30 cellular contexts compared by ENCODE assay signal in the genomic region with DNA sequence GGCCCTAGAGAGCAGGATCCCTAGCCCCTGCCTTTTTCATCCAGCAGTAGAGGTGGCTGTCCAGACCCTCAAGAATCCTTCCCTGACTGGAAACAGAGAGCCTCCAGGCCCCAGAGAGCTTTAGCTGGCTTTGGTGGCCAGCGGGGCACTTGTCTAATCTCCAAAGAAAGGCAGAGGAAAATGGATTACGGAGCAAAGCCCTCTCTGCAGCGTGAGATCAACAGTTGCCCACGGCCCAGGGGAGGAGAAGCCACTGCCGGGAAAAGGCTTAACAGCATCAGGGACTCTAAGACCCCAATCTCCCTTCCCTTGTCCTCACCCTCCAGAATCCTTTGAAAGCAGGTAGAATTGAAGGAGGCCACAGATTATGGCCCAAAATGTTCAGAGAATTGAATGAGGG. TPM values are rescaled to one million over a fixed set of nuclear protein-coding genes. Genes with fewer than 3 reads are reported as not detected.
"Had no signal": no experiment of that assay in that cellular context is flagged by ENCODE, and none has a peak within 500 bp of the region (broad histone marks: within the 10 kb centered on the region; RNA-seq: fewer than 3 reads in every experiment).

No MANE protein-coding gene starts in this region.

- H2AFZ ChIP-seq: hepatocyte had no signal

- H3K4me2 ChIP-seq: hepatocyte had no signal

- H3K36me3 ChIP-seq: colonic mucosa, esophagus muscularis mucosa, gastrocnemius medialis, heart right ventricle had no signal

- H3K4me3 ChIP-seq: colonic mucosa, esophagus muscularis mucosa, gastrocnemius medialis, heart right ventricle, hepatocyte had no signal

- H3K36me3 Mint-ChIP-seq: activated naive CD8-positive, alpha-beta T cell; WTC11 had no signal

- H3K4me1 Mint-ChIP-seq: activated CD4-positive, alpha-beta memory T cell treated with anti-CD3 and anti-CD28 coated beads, Interleukin-2, amount 10 ng/mL, durations not matched to agents 7 days and 5 days; activated CD4-positive, alpha-beta T cell treated with anti-CD3 and anti-CD28 coated beads, Interleukin-2, amount 10 ng/mL, durations not matched to agents 7 days and 5 days; WTC11 had no signal

- ATAC-seq: activated T-cell treated with anti-CD3 and anti-CD28 coated beads, Interleukin-2, amount 50 U/mL, for 72 hours; foreskin keratinocyte; gastrocnemius medialis; heart right ventricle; WTC11 had no signal

- H3K79me2 ChIP-seq: hepatocyte had no signal

- H3K27me3 Mint-ChIP-seq: activated CD4-positive, alpha-beta T cell treated with anti-CD3 and anti-CD28 coated beads, Interleukin-2, amount 10 ng/mL, durations not matched to agents 7 days and 5 days had no signal

- H3K9me3 ChIP-seq: colonic mucosa, esophagus muscularis mucosa, gastrocnemius medialis, heart right ventricle had no signal

- H3K9me3 Mint-ChIP-seq: activated CD4-positive, alpha-beta memory T cell treated with anti-CD3 and anti-CD28 coated beads, Interleukin-2, amount 10 ng/mL, durations not matched to agents 7 days and 5 days; activated CD4-positive, alpha-beta T cell treated with anti-CD3 and anti-CD28 coated beads, Interleukin-2, amount 10 ng/mL, durations not matched to agents 7 days and 5 days; activated T-cell treated with anti-CD3 and anti-CD28 coated beads, Interleukin-2, amount 50 U/mL, for 24 hours; activated T-cell treated with anti-CD3 and anti-CD28 coated beads, Interleukin-2, amount 50 U/mL, for 72 hours; endodermal cell; WTC11 had no signal

- H3K4me3 Mint-ChIP-seq: activated CD4-positive, alpha-beta memory T cell treated with anti-CD3 and anti-CD28 coated beads, Interleukin-2, amount 10 ng/mL, durations not matched to agents 7 days and 5 days; activated CD4-positive, alpha-beta T cell treated with anti-CD3 and anti-CD28 coated beads, Interleukin-2, amount 10 ng/mL, durations not matched to agents 7 days and 5 days; activated naive CD8-positive, alpha-beta T cell; activated T-cell treated with anti-CD3 and anti-CD28 coated beads, Interleukin-2, amount 50 U/mL, for 24 hours; activated T-cell treated with anti-CD3 and anti-CD28 coated beads, Interleukin-2, amount 50 U/mL, for 72 hours; endodermal cell; WTC11 had no signal

- H3K4me1 ChIP-seq: colonic mucosa, esophagus muscularis mucosa, foreskin keratinocyte, gastrocnemius medialis had no signal

- H3K27ac Mint-ChIP-seq: activated CD4-positive, alpha-beta memory T cell treated with anti-CD3 and anti-CD28 coated beads, Interleukin-2, amount 10 ng/mL, durations not matched to agents 7 days and 5 days; activated CD4-positive, alpha-beta T cell treated with anti-CD3 and anti-CD28 coated beads, Interleukin-2, amount 10 ng/mL, durations not matched to agents 7 days and 5 days; activated naive CD8-positive, alpha-beta T cell; activated T-cell treated with anti-CD3 and anti-CD28 coated beads, Interleukin-2, amount 50 U/mL, for 24 hours; activated T-cell treated with anti-CD3 and anti-CD28 coated beads, Interleukin-2, amount 50 U/mL, for 72 hours; endodermal cell; WTC11 had no signal

- DNase-seq: activated CD4-positive, alpha-beta memory T cell treated with anti-CD3 and anti-CD28 coated beads, Interleukin-2, amount 10 ng/mL, durations not matched to agents 7 days and 5 days; activated CD4-positive, alpha-beta T cell treated with anti-CD3 and anti-CD28 coated beads for 1 hour; activated CD4-positive, alpha-beta T cell treated with anti-CD3 and anti-CD28 coated beads for 4 hours; activated CD4-positive, alpha-beta T cell treated with anti-CD3 and anti-CD28 coated beads, Interleukin-2, amount 10 ng/mL, durations not matched to agents 7 days and 5 days; activated CD4-positive, alpha-beta T cell treated with anti-CD3 and anti-CD28 coated beads, Interleukin-2, amount 50 U/mL, for 4 hours; activated CD8-positive, alpha-beta memory T cell treated with anti-CD3 and anti-CD28 coated beads, Interleukin-2, amount 50 U/mL, for 48 hours; activated gamma-delta T cell treated with Interleukin-2 at 50 U/mL for 16 hours; activated naive CD4-positive, alpha-beta T cell treated with anti-CD3 and anti-CD28 coated beads, Interleukin-2, amount 50 U/mL, for 16 hours; activated naive CD4-positive, alpha-beta T cell treated with Interleukin-2 at 50 U/mL for 16 hours; activated T-cell treated with anti-CD3 and anti-CD28 coated beads for 4 hours; activated T-cell treated with anti-CD3 and anti-CD28 coated beads, Interleukin-2, amount 50 U/mL, for 24 hours; activated T-cell treated with anti-CD3 and anti-CD28 coated beads, Interleukin-2, amount 50 U/mL, for 72 hours; amniotic stem cell; anterior cingulate cortex; central memory CD4-positive, alpha-beta T cell; cerebellar nuclear complex; colonic mucosa; effector memory CD4-positive, alpha-beta T cell; endodermal cell; foreskin keratinocyte; gastrocnemius medialis; heart right ventricle; T-helper 2 cell had no signal

- H3K27ac ChIP-seq: colonic mucosa, esophagus muscularis mucosa, foreskin keratinocyte, gastrocnemius medialis, heart right ventricle, hepatocyte had no signal

- H3K27me3 ChIP-seq: colonic mucosa, foreskin keratinocyte, hepatocyte had no signal

RNA-seq across cellular contexts. Expression of gene GRIK3, which starts 35.8 kb away (rescaled TPM):
- total RNA-seq: activated CD4-positive, alpha-beta memory T cell treated with anti-CD3 and anti-CD28 coated beads, Interleukin-2, amount 10 ng/mL, durations not matched to agents 7 days and 5 days; activated CD4-positive, alpha-beta T cell treated with anti-CD3 and anti-CD28 coated beads, Interleukin-2, amount 10 ng/mL, durations not matched to agents 7 days and 5 days; activated T-cell treated with anti-CD3 and anti-CD28 coated beads, Interleukin-2, amount 50 U/mL, for 72 hours; dermis microvascular lymphatic vessel endothelial cell; epithelial cell of proximal tubule; foreskin keratinocyte; T-helper 1 cell treated with Interleukin-12 subunit alpha and Interleukin-12 subunit beta and Interleukin-4 antibody, amounts not matched to agents 30 ng/mL and 1 ng/mL, for 36 hours had no signal
- polyA plus RNA-seq: foreskin keratinocyte, hepatocyte had no signal
